In the genomic region with DNA sequence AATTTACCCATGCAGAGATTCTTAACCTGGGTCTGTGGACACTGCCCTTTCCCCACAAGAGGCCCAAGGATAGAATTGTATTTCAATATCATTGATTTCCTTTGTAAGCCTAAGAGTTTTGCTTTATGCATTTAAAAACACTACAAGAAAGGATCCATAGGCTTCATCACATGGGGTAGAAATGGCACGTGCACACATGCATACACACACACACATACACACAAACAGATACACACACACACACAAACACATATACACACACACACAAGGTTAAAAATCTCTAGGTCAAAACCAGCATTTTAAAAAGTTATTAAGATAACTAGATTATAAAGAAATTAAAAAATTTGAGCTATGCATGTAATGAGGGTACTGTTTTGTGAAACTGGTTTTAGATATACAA, we compare ENCODE assay signal across 12 cellular contexts. TPM values are rescaled to one million over a fixed set of nuclear protein-coding genes. Genes with fewer than 3 reads are reported as not detected.
DNase-seq lines count a peak whose midpoint lies in the region; ATAC-seq, FAIRE-seq and TF ChIP-seq lines count a peak whose summit lies in the region.
"Had no signal": no experiment of that assay in that cellular context is flagged by ENCODE, and none has a peak within 500 bp of the region (broad histone marks: within the 10 kb centered on the region; RNA-seq: fewer than 3 reads in every experiment).

No MANE protein-coding gene starts in this region.

- TF ChIP-seq CTCF in MM.1S (IDR thresholded peaks at IDR 0.05; ENCODE audit: low read length), result no peak
- TF ChIP-seq CTCF in GM12878 (IDR thresholded peaks at IDR 0.05 in 2 of 3, conservative IDR thresholded peaks at IDR 0.05 in 1 of 3; ENCODE audit: control insufficient read depth in 2 of 3, extremely low read depth in 1 of 3, insufficient read depth in 1 of 3, low read depth in 3 of 3, low read length in 3 of 3), result no peak
- no peak for TF ChIP-seq CTCF in GM13977 (IDR thresholded peaks at IDR 0.05; ENCODE audit: extremely low read depth, insufficient read depth, missing control alignments)

- TF ChIP-seq EP300 in GM12878 (IDR thresholded peaks at IDR 0.05; ENCODE audit: borderline replicate concordance in 1 of 2, control insufficient read depth in 1 of 2, low read depth in 2 of 2, low read length in 2 of 2), result no peak

- CTCF ChIA-PET in GM12878 (lab: Yijun Ruan, JAX), result interaction anchor here (0.9 to 3.3 kb wide), 8 partner anchors 26 to 705 kb away, joined by 3 to 12 read pairs (median 4); no protein-coding TSS in a partner anchor

- peak overlapping the region; percentile 100 for H3K27ac Mint-ChIP-seq in activated T-cell treated with anti-CD3 and anti-CD28 coated beads, Interleukin-2, amount 50 U/mL, for 72 hours
- H3K27ac Mint-ChIP-seq in stimulated activated naive CD8-positive, alpha-beta T cell treated with anti-CD3 and anti-CD28 coated beads, Interleukin-15, amount 100 ng/mL, for 72 hours, result peak overlapping the region; percentile 99 to 100

- peaks cover 27% of the 10 kb centered on the region for H3F3A ChIP-seq in MM.1S (ENCODE audit: insufficient read depth, low read length)

- H4K20me1 ChIP-seq in MM.1S (ENCODE audit: insufficient read depth, low read length) (no peaks in the 10 kb centered on the region), GM12878 (ENCODE audit: control insufficient read depth, insufficient read depth) (no peaks in the 10 kb centered on the region)

- in situ Hi-C loops in GM12878 (cut with MboI) (no loop called here), GM13977 (cut with MboI; ENCODE audit: low pct_unique_long_range_greater_than_20kb, low sequenced_read_pairs, unreplicated experiment) (no loop called here)

- TF ChIP-seq RAD21 in GM12878 (IDR thresholded peaks at IDR 0.05; ENCODE audit: insufficient read depth, low read depth, low read length), result no peak

- SMC1A ChIA-PET in GM12878 (lab: Charles Lee; ENCODE audit: uncharacterized antibody, unreplicated experiment), result interaction anchor here (1.1 to 4.7 kb wide), 16 partner anchors 26 to 493 kb away, joined by 3 to 34 read pairs (median 6); no protein-coding TSS in a partner anchor

- no peak for ATAC-seq in activated T-cell treated with anti-CD3 and anti-CD28 coated beads, Interleukin-2, amount 50 U/mL, for 72 hours (replicated peaks in 1 of 2)
- no peak for ATAC-seq in GM12878
- ATAC-seq in stimulated activated naive CD8-positive, alpha-beta T cell treated with anti-CD3 and anti-CD28 coated beads, Interleukin-15, amount 100 ng/mL, for 72 hours, result no peak
- ATAC-seq: sciatic nerve had no signal

- H3K27ac ChIP-seq in MM.1S (ENCODE audit: low read length) (peak overlapping the region; percentile 92), GM12878 (ENCODE audit: control insufficient read depth, insufficient read depth) (peak overlapping the region; percentile 100)
- H3K27ac ChIP-seq: vagina had no signal

- H3K79me2 ChIP-seq in MM.1S (ENCODE audit: low read length) (no peaks in the 10 kb centered on the region), GM12878 (ENCODE audit: control insufficient read depth, insufficient read depth, low read length) (peaks cover 64% of the 10 kb centered on the region)

- peak overlapping the region; percentile 78; the same call in 1 of the 2 replicates for H3K4me2 ChIP-seq in MM.1S (ENCODE audit: low read depth, low read length)
- peak overlapping the region; percentile 70 for H3K4me2 ChIP-seq in GM12878 (ENCODE audit: control insufficient read depth, insufficient read depth)

- H3K9ac ChIP-seq in MM.1S (ENCODE audit: low read length) (peak overlapping the region; percentile 79; the same call in 1 of the 2 replicates), GM12878 (ENCODE audit: control insufficient read depth, insufficient read depth, low read length) (peak overlapping the region; percentile 96)

- no peak for TF ChIP-seq POLR2A in GM12878 (IDR thresholded peaks at IDR 0.05; ENCODE audit: low read depth, low read length)

- H3K4me3 ChIP-seq in MM.1S (ENCODE audit: low read length) (peak overlapping the region; percentile 55), GM12878 (peak overlapping the region; percentile 88)
- H3K4me3 ChIP-seq: lung, vagina had no signal

- H3K36me3 ChIP-seq in MM.1S (replicated peaks; ENCODE audit: insufficient read depth, low read length) (no peaks in the 10 kb centered on the region), GM12878 (ENCODE audit: control insufficient read depth in 2 of 2, insufficient read depth in 2 of 2, low read length in 1 of 2) (peaks cover 0 to under 1% of the 10 kb centered on the region in 2 experiments; a peak in 1 of 4 replicates)
- H3K36me3 ChIP-seq: vagina had no signal

- H3K4me1 ChIP-seq in MM.1S (ENCODE audit: low read length) (peaks cover 33% of the 10 kb centered on the region), GM12878 (ENCODE audit: control insufficient read depth, insufficient read depth, low read length) (peaks cover 41% of the 10 kb centered on the region)

- H3K4me1 Mint-ChIP-seq in activated T-cell treated with anti-CD3 and anti-CD28 coated beads, Interleukin-2, amount 50 U/mL, for 72 hours (ENCODE audit: low read depth), result peaks cover 81% of the 10 kb centered on the region
- H3K4me1 Mint-ChIP-seq in stimulated activated naive CD8-positive, alpha-beta T cell treated with anti-CD3 and anti-CD28 coated beads, Interleukin-15, amount 100 ng/mL, for 72 hours, result peaks cover 83% of the 10 kb centered on the region

- 0% methylated on average over 1 of the region's 1 CpG for WGBS in GM12878 (ENCODE audit: insufficient coverage, insufficient replicate concordance, low lambda C conversion rate, missing lambda C conversion rate)

- no TSS peak for BruUV-seq in GM12878 (replicated peaks; lab: Mats Ljungman, UMichigan)

- H3K27me3 ChIP-seq in MM.1S (replicated peaks; ENCODE audit: insufficient read depth, low read length) (no peaks in the 10 kb centered on the region), GM12878 (replicated peaks in 1 of 2; ENCODE audit: control insufficient read depth in 2 of 2, insufficient read depth in 2 of 2, low read length in 1 of 2) (no peaks in the 10 kb centered on the region)
- H3K27me3 ChIP-seq: vagina had no signal

- H3K9me3 Mint-ChIP-seq in activated T-cell treated with anti-CD3 and anti-CD28 coated beads, Interleukin-2, amount 50 U/mL, for 72 hours, result peaks cover 3 to 4% of the 10 kb centered on the region in 2 donors
- peaks cover 8 to 9% of the 10 kb centered on the region in 2 donors for H3K9me3 Mint-ChIP-seq in stimulated activated naive CD8-positive, alpha-beta T cell treated with anti-CD3 and anti-CD28 coated beads, Interleukin-15, amount 100 ng/mL, for 72 hours

- H2AFZ ChIP-seq in MM.1S (ENCODE audit: low read length) (peak overlapping the region; percentile 48; the same call in 1 of the 2 replicates), GM12878 (ENCODE audit: control insufficient read depth, low read depth, low read length) (no peak overlapping the region)

- RAD21 ChIA-PET in GM12878 (lab: Charles Lee; ENCODE audit: unreplicated experiment), result interaction anchor here (0.6 to 5.7 kb wide), 8 partner anchors 9 to 484 kb away, joined by 3 to 36 read pairs (median 4); no protein-coding TSS in a partner anchor

- no peaks in the 10 kb centered on the region for H3K9me2 ChIP-seq in MM.1S (replicated peaks; ENCODE audit: insufficient read depth, low read length)

- H3K4me3 Mint-ChIP-seq in activated T-cell treated with anti-CD3 and anti-CD28 coated beads, Interleukin-2, amount 50 U/mL, for 72 hours, result peak overlapping the region; percentile 96 to 98
- H3K4me3 Mint-ChIP-seq in stimulated activated naive CD8-positive, alpha-beta T cell treated with anti-CD3 and anti-CD28 coated beads, Interleukin-15, amount 100 ng/mL, for 72 hours, result peak overlapping the region; percentile 93 to 99

- H3K9me3 ChIP-seq in MM.1S (replicated peaks; ENCODE audit: insufficient read depth, low read length), result no peaks in the 10 kb centered on the region
- H3K9me3 ChIP-seq in GM12878 (replicated peaks; ENCODE audit: control insufficient read depth, insufficient read depth, low read length), result no peaks in the 10 kb centered on the region; the same call in 2 of the 3 replicates
- H3K9me3 ChIP-seq: vagina had no signal

- H3K27me3 Mint-ChIP-seq in activated T-cell treated with anti-CD3 and anti-CD28 coated beads, Interleukin-2, amount 50 U/mL, for 72 hours (ENCODE audit: low read depth), result no peaks in the 10 kb centered on the region
- H3K27me3 Mint-ChIP-seq in stimulated activated naive CD8-positive, alpha-beta T cell treated with anti-CD3 and anti-CD28 coated beads, Interleukin-15, amount 100 ng/mL, for 72 hours, result no peaks in the 10 kb centered on the region

- no peak for FAIRE-seq in GM12878 (lab: Jason Lieb, UNC)

- POLR2A ChIA-PET in GM12878 (lab: Charles Lee), result interaction anchor here (0.5 to 4.8 kb wide), 3 partner anchors 25 to 78 kb away, joined by 3 to 25 read pairs (median 5); no protein-coding TSS in a partner anchor

- DNase-seq in activated T-cell treated with anti-CD3 and anti-CD28 coated beads, Interleukin-2, amount 50 U/mL, for 72 hours, result no peak
- DNase-seq in activated T-cell treated with anti-CD3 and anti-CD28 coated beads, Interleukin-2, amount 50 U/mL, for 1 hour, result no peak
- no peak for DNase-seq in MM.1S
- DNase-seq in GM12878 (ENCODE audit: low read depth, low spot score), result no peak
- no peak for DNase-seq in stimulated activated naive CD8-positive, alpha-beta T cell treated with anti-CD3 and anti-CD28 coated beads, Interleukin-15, amount 100 ng/mL, for 72 hours
- DNase-seq in GM19238 (ENCODE audit: insufficient read length, low spot score), result no peak
- no peak for DNase-seq in GM13977 (ENCODE audit: low spot score)
- no peak for DNase-seq in occipital lobe (lab: John Stamatoyannopoulos, UW)
- DNase-seq: foreskin melanocyte had no signal

- H3K36me3 Mint-ChIP-seq in activated T-cell treated with anti-CD3 and anti-CD28 coated beads, Interleukin-2, amount 50 U/mL, for 72 hours (ENCODE audit: insufficient read depth in 2 of 2), result peaks cover 20 to 29% of the 10 kb centered on the region in 2 donors

- intact Hi-C loops in GM12878 (cut with micrococcal nuclease; ENCODE audit: unreplicated experiment), result loop anchor here (10.0 kb wide), 1 partner anchor 272 kb away; no protein-coding TSS in a partner anchor

RNA-seq across cellular contexts. Expression of gene CD47, which starts 35.5 kb away (rescaled TPM):
- total RNA-seq in activated T-cell treated with anti-CD3 and anti-CD28 coated beads, Interleukin-2, amount 50 U/mL, for 72 hours, result 100 to 1,000 TPM; 139 to 153 TPM
- 305 and 306 TPM in 2 replicates for total RNA-seq in GM12878 (2013; cell fraction: nucleolus; rRNA removed)
- total RNA-seq in GM12878 (2014; rRNA removed), result 66.0 and 81.6 TPM in 2 replicates
- 69.6 and 72.0 TPM in 2 replicates for total RNA-seq in GM12878 (2014; rRNA removed; fragmentation: Illumina TruSeq; extraction: Trizol)
- total RNA-seq in GM12878 (2021), result 74.6 and 87.2 TPM in 2 replicates
- 149 TPM for polyA plus RNA-seq in GM12878 (2011; ENCODE audit: low read depth)
- 118 and 208 TPM in 2 replicates for polyA plus RNA-seq in GM12878 (2011; rRNA removed)
- 41.5 and 54.0 TPM in 2 replicates for polyA plus RNA-seq in GM12878 (2011; cell fraction: cytosol; rRNA removed)
- polyA plus RNA-seq in GM12878 (2011; cell fraction: nucleus; rRNA removed), result 65.1 and 67.6 TPM in 2 replicates
- 86.3 and 96.9 TPM in 2 replicates for polyA plus RNA-seq in GM12878 (2012)
- 77.3 and 105 TPM in 2 replicates for polyA plus RNA-seq in GM12878 (2014; fragmentation: Illumina TruSeq; extraction: Trizol)
- polyA plus RNA-seq in GM12878 (2014; fragmentation: Nextera tagmentation; extraction: Ambion mirVana), result 10 to 100 TPM; 22.9 to 61.6 TPM
- 68.0 and 84.8 TPM in 2 replicates for polyA plus RNA-seq in GM12878 (2014; rRNA removed)
- 100 to 1,000 TPM; 168 to 175 TPM for polyA plus RNA-seq in GM12878 (2016; fragmentation: Nextera tagmentation; extraction: Ambion mirVana)
- polyA minus RNA-seq in GM12878 (2011; rRNA and poly(A)+ RNA removed), result 47.6 and 61.7 TPM in 2 replicates
- 20.1 and 26.3 TPM in 2 replicates for polyA minus RNA-seq in GM12878 (2011; cell fraction: cytosol; rRNA and poly(A)+ RNA removed)
- 41.5 and 58.6 TPM in 2 replicates for polyA minus RNA-seq in GM12878 (2011; cell fraction: nucleus; rRNA and poly(A)+ RNA removed)
- total RNA-seq in occipital lobe, result 352 TPM
